1 cellular context compared by ENCODE assay signal in genomic region chr2:238108423-238109201, GRCh38.
TF ChIP-seq lines count a peak whose summit lies in the region.

No MANE protein-coding gene starts in this region.

TF ChIP-seq in HepG2, 621 proteins besides CTCF, POLR2A, EP300 and RAD21 (continued from another document and continues in another):
- TF ChIP-seq CREB3 (CRISPR knock-in tag; IDR thresholded peaks at IDR 0.05), result 0 out of 2 replicates have a peak, but pooled peaks have one; percentile 34
- no peak for TF ChIP-seq DPF2 (CRISPR knock-in tag; IDR thresholded peaks at IDR 0.05; ENCODE audit: borderline replicate concordance, low read depth)
- no peak for TF ChIP-seq REPIN1 (CRISPR knock-in tag; IDR thresholded peaks at IDR 0.05; ENCODE audit: borderline replicate concordance, low read depth)
- TF ChIP-seq HNF4A (CRISPR knock-in tag; IDR thresholded peaks at IDR 0.05), result peak; percentile 24; the same call in 1 of the 2 replicates
- TF ChIP-seq MIER2 (CRISPR knock-in tag; IDR thresholded peaks at IDR 0.05), result no peak
- TF ChIP-seq MYC (CRISPR knock-in tag; IDR thresholded peaks at IDR 0.05; ENCODE audit: borderline replicate concordance), result peak; percentile 55; the same call in 1 of the 2 replicates
- TF ChIP-seq, protein P1, sequence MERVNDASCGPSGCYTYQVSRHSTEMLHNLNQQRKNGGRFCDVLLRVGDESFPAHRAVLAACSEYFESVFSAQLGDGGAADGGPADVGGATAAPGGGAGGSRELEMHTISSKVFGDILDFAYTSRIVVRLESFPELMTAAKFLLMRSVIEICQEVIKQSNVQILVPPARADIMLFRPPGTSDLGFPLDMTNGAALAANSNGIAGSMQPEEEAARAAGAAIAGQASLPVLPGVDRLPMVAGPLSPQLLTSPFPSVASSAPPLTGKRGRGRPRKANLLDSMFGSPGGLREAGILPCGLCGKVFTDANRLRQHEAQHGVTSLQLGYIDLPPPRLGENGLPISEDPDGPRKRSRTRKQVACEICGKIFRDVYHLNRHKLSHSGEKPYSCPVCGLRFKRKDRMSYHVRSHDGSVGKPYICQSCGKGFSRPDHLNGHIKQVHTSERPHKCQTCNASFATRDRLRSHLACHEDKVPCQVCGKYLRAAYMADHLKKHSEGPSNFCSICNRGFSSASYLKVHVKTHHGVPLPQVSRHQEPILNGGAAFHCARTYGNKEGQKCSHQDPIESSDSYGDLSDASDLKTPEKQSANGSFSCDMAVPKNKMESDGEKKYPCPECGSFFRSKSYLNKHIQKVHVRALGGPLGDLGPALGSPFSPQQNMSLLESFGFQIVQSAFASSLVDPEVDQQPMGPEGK (CRISPR knock-in tag; IDR thresholded peaks at IDR 0.05), result peak; percentile 37; the same call in 1 of the 2 replicates
- TF ChIP-seq SOX6 (IDR thresholded peaks at IDR 0.05), result no peak
- peak; percentile 34 for TF ChIP-seq SOX6 (CRISPR knock-in tag; IDR thresholded peaks at IDR 0.05)
- no peak for TF ChIP-seq PAX8 (CRISPR knock-in tag; IDR thresholded peaks at IDR 0.05; ENCODE audit: borderline replicate concordance)
- no peak for TF ChIP-seq ZBTB7B (CRISPR knock-in tag; IDR thresholded peaks at IDR 0.05)
- TF ChIP-seq ZFX (CRISPR knock-in tag; IDR thresholded peaks at IDR 0.05; ENCODE audit: low read depth), result peak; percentile 51
- peak; percentile 56 for TF ChIP-seq TEAD3 (CRISPR knock-in tag; optimal IDR thresholded peaks at IDR 0.05; ENCODE audit: borderline replicate concordance)
- peak; percentile 32; the same call in 1 of the 2 replicates for TF ChIP-seq CCDC6 (CRISPR knock-in tag; IDR thresholded peaks at IDR 0.05)
- no peak for TF ChIP-seq HNRNPH1 (optimal IDR thresholded peaks at IDR 0.05; ENCODE audit: low read depth, low read length)
- 0 out of 2 replicates have a peak, but pooled peaks have one; percentile 22 for TF ChIP-seq ZNF766 (CRISPR knock-in tag; IDR thresholded peaks at IDR 0.05; ENCODE audit: borderline replicate concordance)
- TF ChIP-seq ZNF292 (CRISPR knock-in tag; IDR thresholded peaks at IDR 0.05; ENCODE audit: borderline replicate concordance, low read depth), result peak; percentile 86; the same call in 1 of the 2 replicates
- TF ChIP-seq SMYD3 (CRISPR knock-in tag; IDR thresholded peaks at IDR 0.05), result no peak
- peak; percentile 67; the same call in 1 of the 2 replicates for TF ChIP-seq NFKB2 (CRISPR knock-in tag; IDR thresholded peaks at IDR 0.05; ENCODE audit: borderline replicate concordance)
- TF ChIP-seq MAF1 (CRISPR knock-in tag; IDR thresholded peaks at IDR 0.05; ENCODE audit: borderline replicate concordance), result 0 out of 2 replicates have a peak, but pooled peaks have one; percentile 49
- TF ChIP-seq ZNF549 (CRISPR knock-in tag; IDR thresholded peaks at IDR 0.05), result 0 out of 2 replicates have a peak, but pooled peaks have one; percentile 56
- TF ChIP-seq ZNF841 (CRISPR knock-in tag; IDR thresholded peaks at IDR 0.05; ENCODE audit: borderline replicate concordance), result no peak
- TF ChIP-seq PAXIP1 (CRISPR knock-in tag; conservative IDR thresholded peaks at IDR 0.05), result 0 out of 2 replicates have a peak, but pooled peaks have one; percentile 27
- no peak for TF ChIP-seq ZBTB33 (CRISPR knock-in tag; IDR thresholded peaks at IDR 0.05)
- 0 out of 2 replicates have a peak, but pooled peaks have one; percentile 31 for TF ChIP-seq UBTF (CRISPR knock-in tag; IDR thresholded peaks at IDR 0.05)
- TF ChIP-seq HDAC1 (CRISPR knock-in tag; IDR thresholded peaks at IDR 0.05), result 0 out of 2 replicates have a peak, but pooled peaks have one; percentile 2
- TF ChIP-seq ISL2 (CRISPR knock-in tag; IDR thresholded peaks at IDR 0.05), result 0 out of 2 replicates have a peak, but pooled peaks have one; percentile 43
- 0 out of 2 replicates have a peak, but pooled peaks have one; percentile 33 for TF ChIP-seq ZNF572 (CRISPR knock-in tag; IDR thresholded peaks at IDR 0.05)
- TF ChIP-seq NFAT5 (CRISPR knock-in tag; IDR thresholded peaks at IDR 0.05), result 0 out of 2 replicates have a peak, but pooled peaks have one; percentile 59
- TF ChIP-seq ZNF232 (CRISPR knock-in tag; IDR thresholded peaks at IDR 0.05; ENCODE audit: borderline replicate concordance), result peak; percentile 74; the same call in 1 of the 2 replicates
- TF ChIP-seq AHR (CRISPR knock-in tag; IDR thresholded peaks at IDR 0.05), result no peak
- no peak for TF ChIP-seq ZBTB8A (CRISPR knock-in tag; IDR thresholded peaks at IDR 0.05; ENCODE audit: borderline replicate concordance, low read depth)
- no peak for TF ChIP-seq SMAD9 (CRISPR knock-in tag; IDR thresholded peaks at IDR 0.05)
- TF ChIP-seq, protein P2, sequence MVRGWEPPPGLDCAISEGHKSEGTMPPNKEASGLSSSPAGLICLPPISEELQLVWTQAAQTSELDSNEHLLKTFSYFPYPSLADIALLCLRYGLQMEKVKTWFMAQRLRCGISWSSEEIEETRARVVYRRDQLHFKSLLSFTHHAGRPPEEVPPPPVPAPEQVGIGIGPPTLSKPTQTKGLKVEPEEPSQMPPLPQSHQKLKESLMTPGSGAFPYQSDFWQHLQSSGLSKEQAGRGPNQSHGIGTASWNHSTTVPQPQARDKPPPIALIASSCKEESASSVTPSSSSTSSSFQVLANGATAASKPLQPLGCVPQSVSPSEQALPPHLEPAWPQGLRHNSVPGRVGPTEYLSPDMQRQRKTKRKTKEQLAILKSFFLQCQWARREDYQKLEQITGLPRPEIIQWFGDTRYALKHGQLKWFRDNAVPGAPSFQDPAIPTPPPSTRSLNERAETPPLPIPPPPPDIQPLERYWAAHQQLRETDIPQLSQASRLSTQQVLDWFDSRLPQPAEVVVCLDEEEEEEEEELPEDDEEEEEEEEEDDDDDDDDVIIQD (CRISPR knock-in tag; IDR thresholded peaks at IDR 0.05; ENCODE audit: low read depth), result no peak
- TF ChIP-seq ZNF556 (CRISPR knock-in tag; IDR thresholded peaks at IDR 0.05; ENCODE audit: borderline replicate concordance), result 0 out of 2 replicates have a peak, but pooled peaks have one; percentile 35
- TF ChIP-seq ZFP90 (CRISPR knock-in tag; IDR thresholded peaks at IDR 0.05; ENCODE audit: borderline replicate concordance), result peak; percentile 57; the same call in 1 of the 2 replicates
- TF ChIP-seq ZNF616 (CRISPR knock-in tag; IDR thresholded peaks at IDR 0.05; ENCODE audit: low read depth), result no peak
- peak; percentile 52; the same call in 1 of the 2 replicates for TF ChIP-seq HOXA3 (CRISPR knock-in tag; IDR thresholded peaks at IDR 0.05)
- TF ChIP-seq, protein P3, sequence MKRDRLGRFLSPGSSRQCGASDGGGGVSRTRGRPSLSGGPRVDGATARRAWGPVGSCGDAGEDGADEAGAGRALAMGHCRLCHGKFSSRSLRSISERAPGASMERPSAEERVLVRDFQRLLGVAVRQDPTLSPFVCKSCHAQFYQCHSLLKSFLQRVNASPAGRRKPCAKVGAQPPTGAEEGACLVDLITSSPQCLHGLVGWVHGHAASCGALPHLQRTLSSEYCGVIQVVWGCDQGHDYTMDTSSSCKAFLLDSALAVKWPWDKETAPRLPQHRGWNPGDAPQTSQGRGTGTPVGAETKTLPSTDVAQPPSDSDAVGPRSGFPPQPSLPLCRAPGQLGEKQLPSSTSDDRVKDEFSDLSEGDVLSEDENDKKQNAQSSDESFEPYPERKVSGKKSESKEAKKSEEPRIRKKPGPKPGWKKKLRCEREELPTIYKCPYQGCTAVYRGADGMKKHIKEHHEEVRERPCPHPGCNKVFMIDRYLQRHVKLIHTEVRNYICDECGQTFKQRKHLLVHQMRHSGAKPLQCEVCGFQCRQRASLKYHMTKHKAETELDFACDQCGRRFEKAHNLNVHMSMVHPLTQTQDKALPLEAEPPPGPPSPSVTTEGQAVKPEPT (CRISPR knock-in tag; IDR thresholded peaks at IDR 0.05; ENCODE audit: low read depth), result no peak
- TF ChIP-seq YEATS4 (CRISPR knock-in tag; IDR thresholded peaks at IDR 0.05; ENCODE audit: borderline replicate concordance), result peak; percentile 46; the same call in 1 of the 2 replicates
